ENCODE assay signal across 8 cellular contexts in the genomic region with DNA sequence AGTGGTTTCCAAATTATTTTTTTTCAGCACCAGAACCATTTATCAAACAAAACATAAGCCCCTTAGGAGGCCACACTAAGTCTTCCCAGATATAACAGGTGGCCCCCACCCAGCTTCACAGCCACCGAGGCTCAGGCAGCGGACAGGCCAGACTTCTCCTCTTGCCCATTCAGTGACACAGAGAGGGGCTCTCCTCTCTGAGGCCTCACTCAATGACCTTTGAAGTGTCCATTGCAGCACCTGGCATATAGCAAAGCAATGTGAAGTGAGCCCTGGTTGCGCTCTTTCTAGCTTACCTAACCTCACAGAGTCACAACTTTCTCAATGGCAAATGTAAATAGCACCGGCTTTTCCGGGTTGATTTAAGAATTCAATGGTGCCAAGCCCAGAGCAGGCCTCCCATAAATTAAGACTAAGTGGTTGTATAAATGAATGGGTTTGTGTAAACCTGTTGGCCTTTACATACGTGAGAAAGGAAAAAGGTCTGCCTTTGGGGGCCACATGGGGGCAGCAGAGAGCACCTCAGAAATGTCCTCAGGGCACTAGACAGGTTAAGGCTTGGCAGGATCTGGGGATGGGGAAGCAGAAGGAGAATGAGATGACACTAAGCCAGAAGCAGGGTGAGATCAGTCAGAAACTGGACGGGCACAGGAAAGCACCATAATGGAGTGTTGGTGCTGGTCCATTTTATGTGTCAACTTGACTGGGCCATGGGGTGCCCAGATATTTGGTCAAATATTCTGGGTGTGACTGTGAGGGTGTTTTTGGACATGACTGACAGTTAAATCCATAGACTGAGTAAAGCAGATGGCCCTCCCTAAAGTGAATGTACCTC. TPM values are rescaled to one million over a fixed set of nuclear protein-coding genes. Genes with fewer than 3 reads are reported as not detected.
DNase-seq lines count a peak whose midpoint lies in the region; ATAC-seq, FAIRE-seq and TF ChIP-seq lines count a peak whose summit lies in the region.

No MANE protein-coding gene starts in this region.

- no peaks in the 10 kb centered on the region for H3K36me3 ChIP-seq in small intestine (ENCODE audit: control insufficient read depth in 2 of 2, insufficient read depth in 2 of 2, low read length in 2 of 2)

- H3K4me1 ChIP-seq in foreskin keratinocyte (no peaks in the 10 kb centered on the region), small intestine (ENCODE audit: control insufficient read depth in 2 of 2, insufficient read depth in 1 of 2, low read depth in 1 of 2, low read length in 1 of 2) (no peaks in the 10 kb centered on the region)

- H3K4me3 Mint-ChIP-seq in activated CD4-positive, alpha-beta memory T cell treated with anti-CD3 and anti-CD28 coated beads for 36 hours: no peak overlapping the region

- peaks cover 10% of the 10 kb centered on the region for H3K27me3 Mint-ChIP-seq in activated CD4-positive, alpha-beta memory T cell treated with anti-CD3 and anti-CD28 coated beads for 36 hours

- peak; percentile 93 for ATAC-seq in foreskin keratinocyte
- no peak for ATAC-seq in GM18870 (IDR thresholded peaks at IDR 0.05; ENCODE audit: unreplicated experiment)

- POLR2A ChIA-PET in AG04449 (lab: Yijun Ruan, JAX): no interaction called here
- POLR2A ChIA-PET in activated CD4-positive, alpha-beta memory T cell treated with anti-CD3 and anti-CD28 coated beads for 36 hours (lab: Charles Lee): no interaction called here

- H3K9me3 ChIP-seq in small intestine (ENCODE audit: control insufficient read depth, low read depth): no peaks in the 10 kb centered on the region

- no peaks in the 10 kb centered on the region for H3K4me1 Mint-ChIP-seq in activated CD4-positive, alpha-beta memory T cell treated with anti-CD3 and anti-CD28 coated beads for 36 hours (ENCODE audit: low read depth)

- DNase-seq in AG04449 (ENCODE audit: low read depth, low spot score) (no peak), NCI-H1105 (lab: John Stamatoyannopoulos, UW) (peak; percentile 12), foreskin keratinocyte (peak; percentile 49 to 71), small intestine (peak; percentile 58), cortex of kidney (lab: John Stamatoyannopoulos, UW) (no peak)
- DNase-seq in activated CD4-positive, alpha-beta memory T cell treated with anti-CD3 and anti-CD28 coated beads for 36 hours: peak; percentile 58

- peak; percentile 71 for TF ChIP-seq CTCF in AG04449 (IDR thresholded peaks at IDR 0.05; ENCODE audit: insufficient read depth, low read length, missing control alignments)
- TF ChIP-seq CTCF in GM12872 (IDR thresholded peaks at IDR 0.05; ENCODE audit: insufficient read depth, low read depth, low read length): peak; percentile 87
- peak; percentile 93 for TF ChIP-seq CTCF in foreskin keratinocyte (conservative IDR thresholded peaks at IDR 0.05)

- no peak overlapping the region for H3K27ac Mint-ChIP-seq in activated CD4-positive, alpha-beta memory T cell treated with anti-CD3 and anti-CD28 coated beads for 36 hours

- FAIRE-seq in small intestine (lab: Jason Lieb, UNC): no peak

- intact Hi-C loops in activated CD4-positive, alpha-beta memory T cell treated with anti-CD3 and anti-CD28 coated beads for 36 hours (cut with micrococcal nuclease): loop anchor here (1.0 to 10.0 kb wide), 2 partner anchors 74 to 289 kb away; no protein-coding TSS in a partner anchor

- peaks cover 42% of the 10 kb centered on the region for H3K27me3 ChIP-seq in foreskin keratinocyte
- H3K27me3 ChIP-seq in small intestine (ENCODE audit: control insufficient read depth in 2 of 2, insufficient read depth in 2 of 2, low read length in 2 of 2): no peaks in the 10 kb centered on the region

- CTCF ChIA-PET in AG04449 (lab: Yijun Ruan, JAX): interaction anchor here (1.0 to 1.6 kb wide), 4 partner anchors 8 to 11 kb away, joined by 4 to 8 read pairs (median 5); no protein-coding TSS in a partner anchor
- CTCF ChIA-PET in activated CD4-positive, alpha-beta memory T cell treated with anti-CD3 and anti-CD28 coated beads for 36 hours (lab: Charles Lee): interaction anchor here (0.6 to 4.1 kb wide), 6 partner anchors 10 to 146 kb away, joined by 3 to 18 read pairs (median 4); no protein-coding TSS in a partner anchor

- H3K4me3 ChIP-seq in AG04449 (ENCODE audit: low read depth, low read length) (no peak overlapping the region), small intestine (ENCODE audit: low read depth in 1 of 2, low read length in 2 of 2) (no peak overlapping the region)

- 74 to 79% (median 76%) methylated on average over 7 of the region's 7 CpGs for WGBS in small intestine, 3 donors

- H3K9me3 Mint-ChIP-seq in activated CD4-positive, alpha-beta memory T cell treated with anti-CD3 and anti-CD28 coated beads for 36 hours: no peaks in the 10 kb centered on the region

- H3K27ac ChIP-seq in foreskin keratinocyte (no peak overlapping the region), small intestine (ENCODE audit: low read depth in 1 of 2, low read length in 1 of 2) (no peak overlapping the region)

- H3K36me3 Mint-ChIP-seq in activated CD4-positive, alpha-beta memory T cell treated with anti-CD3 and anti-CD28 coated beads for 36 hours: no peaks in the 10 kb centered on the region

RNA-seq across cellular contexts. Expression of a gene that starts 59.1 kb away (rescaled TPM):
- total RNA-seq in activated CD4-positive, alpha-beta memory T cell treated with anti-CD3 and anti-CD28 coated beads for 36 hours: not detected
- not detected in 2 replicates for total RNA-seq in foreskin keratinocyte
- polyA plus RNA-seq in foreskin keratinocyte: not detected in 2 replicates
- polyA plus RNA-seq in small intestine: not detected

Comparison
In these comparisons a context has a peak if more than half of its experiments do, and no peak if none do; other contexts are left out.
1. DNase-seq: peak in NCI-H1105 (single experiment), activated CD4-positive, alpha-beta memory T cell treated with anti-CD3 and anti-CD28 coated beads for 36 hours (single experiment), foreskin keratinocyte (2 of 2) and small intestine (single experiment); none in AG04449 (single experiment) and cortex of kidney (single experiment).
2. Peak in every context shown above with its lines, with median percentiles within 50 percentile points of each other: CTCF ChIP-seq.